Comparison of ENCODE assay signal across 8 cellular contexts in genomic region chr3:33440328-33440577, GRCh38. TPM values are rescaled to one million over a fixed set of nuclear protein-coding genes. Genes with fewer than 3 reads are reported as not detected.
DNase-seq lines count a peak whose midpoint lies in the region; ATAC-seq and TF ChIP-seq lines count a peak whose summit lies in the region.

TSS of gene UBP1 (minus strand) at chr3:33440405. CDS start at chr3:33439848, 557 bp downstream.

- peak within 1 kb of the TSS; percentile 96 for H3K27ac ChIP-seq in cingulate gyrus (ENCODE audit: low read depth, low read length)
- H3K27ac ChIP-seq in thymus (ENCODE audit: low read depth) = peak within 1 kb of the TSS; percentile 100

- no peaks in the 10 kb centered on the region for H3K9me3 ChIP-seq in thymus (ENCODE audit: control insufficient read depth)

- in situ Hi-C loops in G401 (cut with HindIII; ENCODE audit: low sequenced_read_pairs) = no loop called here

- H3K36me3 ChIP-seq in thymus (ENCODE audit: control insufficient read depth, insufficient read depth) = no peaks in the 10 kb centered on the region

- no peak for DNase-seq in G401 (ENCODE audit: low spot score)
- DNase-seq in lung microvascular endothelial cell (ENCODE audit: low read depth in 2 of 2) = no peak
- no peak for DNase-seq in SHP77 (lab: John Stamatoyannopoulos, UW)

- ATAC-seq in HG02840 (IDR thresholded peaks at IDR 0.05; ENCODE audit: low FRiP score, unreplicated experiment) = no peak
- ATAC-seq in GM19455 (IDR thresholded peaks at IDR 0.05; ENCODE audit: unreplicated experiment) = no peak

- peak within 1 kb of the TSS; percentile 97 for H3K4me3 ChIP-seq in thymus (ENCODE audit: low read length)

- WGBS in thymus = under 1% methylated on average over 36 of the region's 36 CpGs

- H3K27me3 ChIP-seq in thymus (ENCODE audit: control insufficient read depth, insufficient read depth) = no peaks in the 10 kb centered on the region

- H3K4me1 ChIP-seq in thymus (ENCODE audit: control insufficient read depth, insufficient read depth, low read length) = peaks cover 12% of the 10 kb centered on the region

TF ChIP-seq in PFSK-1, 5 proteins besides CTCF, POLR2A, EP300 and RAD21:
- no peak; the same call in 1 of the 2 replicates for TF ChIP-seq POLR2AphosphoS5 (IDR thresholded peaks at IDR 0.05; ENCODE audit: low read depth, low read length)
- peak; percentile 94 for TF ChIP-seq FOXP2 (optimal IDR thresholded peaks at IDR 0.05; ENCODE audit: borderline replicate concordance, extremely low read depth, extremely low read length, insufficient read depth)
- TF ChIP-seq, protein P1, sequence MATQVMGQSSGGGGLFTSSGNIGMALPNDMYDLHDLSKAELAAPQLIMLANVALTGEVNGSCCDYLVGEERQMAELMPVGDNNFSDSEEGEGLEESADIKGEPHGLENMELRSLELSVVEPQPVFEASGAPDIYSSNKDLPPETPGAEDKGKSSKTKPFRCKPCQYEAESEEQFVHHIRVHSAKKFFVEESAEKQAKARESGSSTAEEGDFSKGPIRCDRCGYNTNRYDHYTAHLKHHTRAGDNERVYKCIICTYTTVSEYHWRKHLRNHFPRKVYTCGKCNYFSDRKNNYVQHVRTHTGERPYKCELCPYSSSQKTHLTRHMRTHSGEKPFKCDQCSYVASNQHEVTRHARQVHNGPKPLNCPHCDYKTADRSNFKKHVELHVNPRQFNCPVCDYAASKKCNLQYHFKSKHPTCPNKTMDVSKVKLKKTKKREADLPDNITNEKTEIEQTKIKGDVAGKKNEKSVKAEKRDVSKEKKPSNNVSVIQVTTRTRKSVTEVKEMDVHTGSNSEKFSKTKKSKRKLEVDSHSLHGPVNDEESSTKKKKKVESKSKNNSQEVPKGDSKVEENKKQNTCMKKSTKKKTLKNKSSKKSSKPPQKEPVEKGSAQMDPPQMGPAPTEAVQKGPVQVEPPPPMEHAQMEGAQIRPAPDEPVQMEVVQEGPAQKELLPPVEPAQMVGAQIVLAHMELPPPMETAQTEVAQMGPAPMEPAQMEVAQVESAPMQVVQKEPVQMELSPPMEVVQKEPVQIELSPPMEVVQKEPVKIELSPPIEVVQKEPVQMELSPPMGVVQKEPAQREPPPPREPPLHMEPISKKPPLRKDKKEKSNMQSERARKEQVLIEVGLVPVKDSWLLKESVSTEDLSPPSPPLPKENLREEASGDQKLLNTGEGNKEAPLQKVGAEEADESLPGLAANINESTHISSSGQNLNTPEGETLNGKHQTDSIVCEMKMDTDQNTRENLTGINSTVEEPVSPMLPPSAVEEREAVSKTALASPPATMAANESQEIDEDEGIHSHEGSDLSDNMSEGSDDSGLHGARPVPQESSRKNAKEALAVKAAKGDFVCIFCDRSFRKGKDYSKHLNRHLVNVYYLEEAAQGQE (IDR thresholded peaks at IDR 0.05; ENCODE audit: insufficient read depth in 1 of 2, low read depth in 2 of 2, low read length in 2 of 2) = peak in 1 of 2 experiments; percentile 11; a peak in 1 of 4 replicates
- TF ChIP-seq TAF1 (IDR thresholded peaks at IDR 0.05; ENCODE audit: borderline replicate concordance, insufficient read depth, low read length) = no peak
- TF ChIP-seq SIN3A (IDR thresholded peaks at IDR 0.05; ENCODE audit: borderline replicate concordance, insufficient read depth, low read length) = 0 out of 2 replicates have a peak, but pooled peaks have one; percentile 6
TF ChIP-seq in PFSK-1: peak in this region for 3.

RNA-seq across cellular contexts. Expression of gene UBP1, which starts in this region (rescaled TPM):
- total RNA-seq in G401 (2014; rRNA removed; shearing (Covaris generic)) = 88.8 and 106 TPM in 2 replicates
- polyA plus RNA-seq in PFSK-1 (2012; ENCODE audit: insufficient read length, low read depth) = 18.4 TPM
- total RNA-seq in lung microvascular endothelial cell = 29.9 and 37.3 TPM in 2 replicates
- polyA plus RNA-seq in thymus = 72.3 TPM
